ENCODE assay signal across 8 cellular contexts in the genomic region with DNA sequence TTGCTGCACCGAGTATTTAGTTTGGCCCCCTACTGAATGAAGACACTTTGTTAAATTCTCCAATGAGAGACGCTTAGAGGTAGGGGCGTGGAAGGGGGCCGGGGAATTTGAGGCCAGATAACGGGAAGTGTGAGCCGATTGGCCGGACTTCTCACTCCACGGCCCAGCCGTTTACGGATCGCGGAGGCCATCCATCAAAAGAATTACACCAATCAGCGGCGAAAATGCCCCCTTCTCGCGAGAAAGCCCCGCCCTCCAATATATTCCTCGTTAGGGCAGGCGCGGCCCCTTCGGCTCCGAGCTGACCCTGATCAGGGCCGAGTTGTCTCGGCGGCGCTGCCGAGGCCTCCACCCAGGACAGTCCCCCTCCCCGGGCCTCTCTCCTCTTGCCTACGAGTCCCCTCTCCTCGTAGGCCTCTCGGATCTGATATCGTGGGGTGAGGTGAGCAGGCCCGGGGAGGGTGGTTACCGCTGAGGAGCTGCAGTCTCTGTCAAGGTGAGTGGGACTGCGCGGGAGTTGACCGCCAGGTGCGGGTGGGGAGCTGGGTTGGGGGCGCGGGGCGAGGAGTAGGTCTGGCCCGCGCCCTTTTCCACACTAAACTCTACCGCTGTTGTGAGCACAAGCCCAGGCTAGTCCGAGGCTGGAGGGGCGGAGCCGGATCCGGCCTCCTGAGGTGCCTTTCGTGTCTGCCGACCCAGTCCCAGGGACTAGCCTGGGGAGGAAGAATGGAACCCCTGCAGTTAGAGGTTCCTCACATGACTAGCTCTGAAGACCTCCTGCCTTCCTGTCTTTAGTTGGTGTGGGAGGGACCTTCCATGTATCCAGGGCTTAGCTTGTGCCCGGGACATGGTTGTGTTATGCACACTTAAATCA. TPM values are rescaled to one million over a fixed set of nuclear protein-coding genes. Genes with fewer than 3 reads are reported as not detected.
A peak's percentile ranks its signal among the peaks of the same experiment; 100 is the strongest.
DNase-seq lines count a peak whose midpoint lies in the region; ATAC-seq and TF ChIP-seq lines count a peak whose summit lies in the region.

TSS of gene CCNG1 (plus strand) at position 287 of the 874 bp plus-strand sequence. CDS start 1,662 bp downstream, outside the sequence.

- H3K4me3 ChIP-seq in HFF-Myc (replicated peaks; ENCODE audit: low read depth, low read length): peak within 1 kb of the TSS; percentile 97
- H3K4me3 ChIP-seq in SK-N-SH (ENCODE audit: low read depth in 2 of 2, low read length in 1 of 2): peak within 1 kb of the TSS; percentile 91 to 98
- peak within 1 kb of the TSS; percentile 67 to 92 for H3K4me3 ChIP-seq in gastroesophageal sphincter
- peak within 1 kb of the TSS; percentile 83 to 97 for H3K4me3 ChIP-seq in neutrophil (ENCODE audit: low read depth in 1 of 2, low read length in 1 of 2)

- CTCF ChIA-PET in SK-N-SH (lab: Yijun Ruan, JAX): interaction anchor here (0.6 to 1.0 kb wide), 2 partner anchors 29 to 1469 kb away, joined by 3 read pairs; no protein-coding TSS in a partner anchor

- H3K4me1 ChIP-seq in SK-N-SH (ENCODE audit: control insufficient read depth in 1 of 2, insufficient read depth in 2 of 2, low read depth in 1 of 2, low read length in 1 of 2) (peaks cover 12 to 24% of the 10 kb centered on the region in 2 experiments; a peak in 3 of 4 replicates), gastroesophageal sphincter (peaks cover 8 to 44% (median 12%) of the 10 kb centered on the region in 3 donors), neutrophil (ENCODE audit: control insufficient read depth in 1 of 2, insufficient read depth in 1 of 2, low read depth in 1 of 2, low read length in 1 of 2) (peaks cover 19 to 22% of the 10 kb centered on the region in 2 experiments)

- WGBS in SK-N-SH (ENCODE audit: low lambda C conversion rate): under 1% methylated on average over 34 of the region's 51 CpGs
- WGBS in gastroesophageal sphincter (ENCODE audit: low coverage in 1 of 2), 2 donors: 0 to 2% methylated on average over 8 to 12 of the region's 51 CpGs

- peaks cover 9% of the 10 kb centered on the region for H3F3A ChIP-seq in SK-N-SH (replicated peaks; ENCODE audit: insufficient read depth)

- H3K27ac ChIP-seq in SK-N-SH (ENCODE audit: low read depth in 2 of 2, low read length in 1 of 2) (peak within 1 kb of the TSS; percentile 76 to 95), gastroesophageal sphincter (peak within 1 kb of the TSS; percentile 84 to 90 (median 88)), neutrophil (peak within 1 kb of the TSS; percentile 84), substantia nigra (ENCODE audit: low read depth, low read length, poor library complexity, severe bottlenecking) (peak within 1 kb of the TSS; percentile 93)

- peak; percentile 65 to 69 for TF ChIP-seq POLR2A in gastroesophageal sphincter (IDR thresholded peaks at IDR 0.05)

- no peak for TF ChIP-seq CTCF in HFF-Myc (IDR thresholded peaks at IDR 0.05; ENCODE audit: low read depth, low read length, missing control alignments)
- TF ChIP-seq CTCF in SK-N-SH (IDR thresholded peaks at IDR 0.05): no peak
- peak in 2 of 4 experiments; percentile 15 to 20 for TF ChIP-seq CTCF in gastroesophageal sphincter (IDR thresholded peaks at IDR 0.05)
- no peak for TF ChIP-seq CTCF in neutrophil (IDR thresholded peaks at IDR 0.05)

- H2AFZ ChIP-seq in SK-N-SH (ENCODE audit: low read depth): peak within 1 kb of the TSS; percentile 92

- H3K4me2 ChIP-seq in SK-N-SH: peak within 1 kb of the TSS; percentile 91

- peak; percentile 99 for ATAC-seq in gastroesophageal sphincter

- H3K27me3 ChIP-seq in SK-N-SH (ENCODE audit: insufficient read depth) (no peaks in the 10 kb centered on the region), gastroesophageal sphincter (no peaks in the 10 kb centered on the region), neutrophil (no peaks in the 10 kb centered on the region)

- TF ChIP-seq RAD21 in SK-N-SH (IDR thresholded peaks at IDR 0.05; ENCODE audit: low read length): no peak

- TF ChIP-seq EP300 in SK-N-SH (IDR thresholded peaks at IDR 0.05; ENCODE audit: borderline replicate concordance in 1 of 2, low read depth in 1 of 2, low read length in 1 of 2) (no peak), gastroesophageal sphincter (IDR thresholded peaks at IDR 0.05) (no peak)

- DNase-seq in GM04503 (ENCODE audit: low read depth) (peak; percentile 79), HFF-Myc (ENCODE audit: extremely low read depth, low read depth) (peak; percentile 86), NAMALWA (ENCODE audit: low spot score) (peak; percentile 98), SK-N-SH (peak; percentile 93), substantia nigra (lab: John Stamatoyannopoulos, UW) (peak; percentile 31 to 98 (median 92))
- DNase-seq in activated naive CD4-positive, alpha-beta T cell treated with anti-CD3 and anti-CD28 coated beads, Interleukin-2, amount 50 U/mL, for 16 hours: peak; percentile 87

- peaks cover 32% of the 10 kb centered on the region for H4K20me1 ChIP-seq in SK-N-SH (ENCODE audit: insufficient read depth)

- H3K9ac ChIP-seq in SK-N-SH: peak within 1 kb of the TSS; percentile 97

- POLR2A ChIA-PET in SK-N-SH (lab: Yijun Ruan, JAX): interaction anchor here (1.2 to 1.5 kb wide), 2 partner anchors 22 to 68 kb away, joined by 3 to 25 read pairs; partner anchors contain the start of genes HMMR, MAT2B and NUDCD2

- peaks cover 52% of the 10 kb centered on the region for H3K79me2 ChIP-seq in SK-N-SH (ENCODE audit: insufficient read depth)

- no peaks in the 10 kb centered on the region for H3K9me2 ChIP-seq in SK-N-SH

- H3K9me3 ChIP-seq in SK-N-SH (no peaks in the 10 kb centered on the region), gastroesophageal sphincter (no peaks in the 10 kb centered on the region), neutrophil (no peaks in the 10 kb centered on the region)

- H3K36me3 ChIP-seq in SK-N-SH (replicated peaks in 1 of 2; ENCODE audit: control insufficient read depth in 1 of 2, insufficient read depth in 2 of 2, low read length in 1 of 2) (peaks cover 33 to 35% of the 10 kb centered on the region in 2 experiments), gastroesophageal sphincter (peaks cover 3 to 17% of the 10 kb centered on the region in 2 donors), neutrophil (peaks cover 25% of the 10 kb centered on the region)

TF ChIP-seq in SK-N-SH, 30 proteins besides CTCF, POLR2A, EP300 and RAD21 (continues in another document):
- TF ChIP-seq TCF12 (IDR thresholded peaks at IDR 0.05): no peak
- peak; percentile 96 for TF ChIP-seq TAF1 (IDR thresholded peaks at IDR 0.05; ENCODE audit: borderline replicate concordance, low read depth, low read length)
- TF ChIP-seq EZH2phosphoT487 (IDR thresholded peaks at IDR 0.05; ENCODE audit: borderline replicate concordance, low read depth): no peak
- TF ChIP-seq POLR2AphosphoS5 (IDR thresholded peaks at IDR 0.05; ENCODE audit: low read depth, low read length): peak; percentile 98
- no peak for TF ChIP-seq JUND (IDR thresholded peaks at IDR 0.05)
- no peak for TF ChIP-seq RXRA (IDR thresholded peaks at IDR 0.05; ENCODE audit: borderline replicate concordance, low read depth)
- TF ChIP-seq GABPA (IDR thresholded peaks at IDR 0.05; ENCODE audit: low read depth): peak; percentile 32; the same call in 1 of the 2 replicates
- no peak for TF ChIP-seq NFIC (IDR thresholded peaks at IDR 0.05; ENCODE audit: borderline replicate concordance)
- TF ChIP-seq FOXM1 (IDR thresholded peaks at IDR 0.05; ENCODE audit: low read depth): no peak
- TF ChIP-seq NRF1 (IDR thresholded peaks at IDR 0.05; ENCODE audit: low read depth, low read length): no peak
- TF ChIP-seq PBX3 (IDR thresholded peaks at IDR 0.05): peak; percentile 99
- TF ChIP-seq, protein P1, sequence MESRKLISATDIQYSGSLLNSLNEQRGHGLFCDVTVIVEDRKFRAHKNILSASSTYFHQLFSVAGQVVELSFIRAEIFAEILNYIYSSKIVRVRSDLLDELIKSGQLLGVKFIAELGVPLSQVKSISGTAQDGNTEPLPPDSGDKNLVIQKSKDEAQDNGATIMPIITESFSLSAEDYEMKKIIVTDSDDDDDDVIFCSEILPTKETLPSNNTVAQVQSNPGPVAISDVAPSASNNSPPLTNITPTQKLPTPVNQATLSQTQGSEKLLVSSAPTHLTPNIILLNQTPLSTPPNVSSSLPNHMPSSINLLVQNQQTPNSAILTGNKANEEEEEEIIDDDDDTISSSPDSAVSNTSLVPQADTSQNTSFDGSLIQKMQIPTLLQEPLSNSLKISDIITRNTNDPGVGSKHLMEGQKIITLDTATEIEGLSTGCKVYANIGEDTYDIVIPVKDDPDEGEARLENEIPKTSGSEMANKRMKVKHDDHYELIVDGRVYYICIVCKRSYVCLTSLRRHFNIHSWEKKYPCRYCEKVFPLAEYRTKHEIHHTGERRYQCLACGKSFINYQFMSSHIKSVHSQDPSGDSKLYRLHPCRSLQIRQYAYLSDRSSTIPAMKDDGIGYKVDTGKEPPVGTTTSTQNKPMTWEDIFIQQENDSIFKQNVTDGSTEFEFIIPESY (IDR thresholded peaks at IDR 0.05; ENCODE audit: borderline replicate concordance, low read depth): peak; percentile 80; the same call in 1 of the 2 replicates
- no peak for TF ChIP-seq MEF2A (IDR thresholded peaks at IDR 0.05; ENCODE audit: borderline replicate concordance, low read depth)
- peak; percentile 51; the same call in 1 of the 2 replicates for TF ChIP-seq MXI1 (IDR thresholded peaks at IDR 0.05; ENCODE audit: low read depth, low read length)
- TF ChIP-seq FOXJ3 (CRISPR knock-in tag; IDR thresholded peaks at IDR 0.05): no peak
- peak; percentile 75 for TF ChIP-seq IRF3 (IDR thresholded peaks at IDR 0.05; ENCODE audit: low read depth, low read length)

RNA-seq across cellular contexts. Expression of gene CCNG1, which starts in this region (rescaled TPM):
- 49.0 and 62.0 TPM in 2 replicates for polyA plus RNA-seq in SK-N-SH (2012; rRNA removed)
- 83.5 and 112 TPM in 2 replicates for polyA plus RNA-seq in SK-N-SH (2012; cell fraction: cytosol; rRNA removed)
- polyA plus RNA-seq in SK-N-SH (2012; cell fraction: nucleus; rRNA removed): 38.1 and 75.6 TPM in 2 replicates
- total RNA-seq in gastroesophageal sphincter: 100 to 1,000 TPM; 132 to 189 (median 166) TPM

Comparison
In these comparisons a context has a peak if more than half of its experiments do, and no peak if none do; other contexts are left out.
1. Peak in every context shown above with its lines: DNase-seq, ATAC-seq, H3K4me3 ChIP-seq and H3K27ac ChIP-seq.